8 cellular contexts compared by ENCODE assay signal in genomic region chr9:33025572-33026347, GRCh38. TPM values are rescaled to one million over a fixed set of nuclear protein-coding genes. Genes with fewer than 3 reads are reported as not detected.
DNase-seq lines count a peak whose midpoint lies in the region; FAIRE-seq and TF ChIP-seq lines count a peak whose summit lies in the region.

No MANE protein-coding gene starts in this region.

- H3F3A ChIP-seq in MM.1S (ENCODE audit: insufficient read depth, low read length), result no peaks in the 10 kb centered on the region

- in situ Hi-C loops in HAP-1 (cut with MboI; ENCODE audit: low sequenced_read_pairs), result no loop called here

- H3K9me3 ChIP-seq in HAP-1 (no peaks in the 10 kb centered on the region), MM.1S (replicated peaks; ENCODE audit: insufficient read depth, low read length) (no peaks in the 10 kb centered on the region), sigmoid colon (no peaks in the 10 kb centered on the region)

- peak overlapping the region; percentile 98 for H3K9ac ChIP-seq in MM.1S (ENCODE audit: low read length)

- H2AFZ ChIP-seq in MM.1S (ENCODE audit: low read length), result 0 out of 2 replicates have a peak overlapping the region, but pooled peaks have one; percentile 37

- intact Hi-C loops in sigmoid colon (cut with DNase I), result loop anchor here (1.0 to 5.0 kb wide), 2 partner anchors 24 to 52 kb away; partner anchors contain the start of genes APTX and SMU1

- peaks cover 88% of the 10 kb centered on the region for H3K79me2 ChIP-seq in MM.1S (ENCODE audit: low read length)

- H3K4me1 ChIP-seq in HAP-1, result peaks cover 23% of the 10 kb centered on the region
- H3K4me1 ChIP-seq in MM.1S (ENCODE audit: low read length), result peaks cover 30% of the 10 kb centered on the region
- H3K4me1 ChIP-seq in sigmoid colon, result peaks cover 0 to 54% (median 51%) of the 10 kb centered on the region in 4 donors

- FAIRE-seq in D721Med (lab: Jason Lieb, UNC), result no peak

- 1 to 4% methylated on average over 36 of the region's 36 CpGs for WGBS in sigmoid colon, 2 donors

- peaks cover 40% of the 10 kb centered on the region for H4K20me1 ChIP-seq in MM.1S (ENCODE audit: insufficient read depth, low read length)

- TF ChIP-seq EP300 in sigmoid colon (IDR thresholded peaks at IDR 0.05), result no peak

- H3K9me2 ChIP-seq in MM.1S (replicated peaks; ENCODE audit: insufficient read depth, low read length), result no peaks in the 10 kb centered on the region

- TF ChIP-seq CTCF in MM.1S (IDR thresholded peaks at IDR 0.05; ENCODE audit: low read length) (no peak), sigmoid colon (IDR thresholded peaks at IDR 0.05) (no peak), D721Med (IDR thresholded peaks at IDR 0.05; ENCODE audit: insufficient read depth, missing control alignments) (no peak)

- no peaks in the 10 kb centered on the region for H3K27me3 ChIP-seq in HAP-1 (ENCODE audit: low read depth)
- H3K27me3 ChIP-seq in MM.1S (replicated peaks; ENCODE audit: insufficient read depth, low read length), result no peaks in the 10 kb centered on the region
- H3K27me3 ChIP-seq in sigmoid colon, result no peaks in the 10 kb centered on the region

- peak; percentile 63 for DNase-seq in ELR (ENCODE audit: low read depth)
- peak; percentile 64 to 81 for DNase-seq in HAP-1 (ENCODE audit: low spot score in 2 of 2)
- peak; percentile 74 for DNase-seq in MM.1S
- peak; percentile 67 to 85 (median 77) for DNase-seq in T-helper 2 cell
- DNase-seq in amygdala (lab: John Stamatoyannopoulos, UW), result peak in 47 of 56 donors; percentile 31 to 92 (median 61)
- DNase-seq in hepatic stellate cell (ENCODE audit: low spot score), result peak; percentile 47
- DNase-seq in sigmoid colon, result peak; percentile 78
- DNase-seq in D721Med (ENCODE audit: insufficient read length, low spot score), result no peak

- H3K36me3 ChIP-seq in HAP-1 (replicated peaks), result peaks cover 52% of the 10 kb centered on the region
- H3K36me3 ChIP-seq in MM.1S (replicated peaks; ENCODE audit: insufficient read depth, low read length), result peaks cover 16% of the 10 kb centered on the region; the same call in 1 of the 2 replicates
- H3K36me3 ChIP-seq in sigmoid colon, result peaks cover 0 to 31% (median 10%) of the 10 kb centered on the region in 4 donors

- H3K27ac ChIP-seq in MM.1S (ENCODE audit: low read length), result peak overlapping the region; percentile 93
- H3K27ac ChIP-seq in sigmoid colon, result peak overlapping the region; percentile 98 to 100 (median 99)

- TF ChIP-seq POLR2A in sigmoid colon (IDR thresholded peaks at IDR 0.05), result no peak

- H3K4me2 ChIP-seq in MM.1S (ENCODE audit: low read depth, low read length), result peak overlapping the region; percentile 70

- H3K4me3 ChIP-seq in HAP-1 (peak overlapping the region; percentile 100), MM.1S (ENCODE audit: low read length) (peak overlapping the region; percentile 99), sigmoid colon (peak overlapping the region; percentile 97 to 100 (median 99))

RNA-seq across cellular contexts. Expression of gene DNAJA1, which starts 0.7 kb away (rescaled TPM):
- 100 to 1,000 TPM in 1 of 4 donors, 10 to 100 TPM in 3; 49.0 to 102 (median 76.6) TPM for total RNA-seq in sigmoid colon
- 10 to 100 TPM; 59.5 to 94.6 (median 71.1) TPM for polyA plus RNA-seq in sigmoid colon

RNA-seq across cellular contexts. Expression of gene APTX, which starts 24.3 kb away (rescaled TPM):
- 10 to 100 TPM; 11.4 to 27.1 (median 18.0) TPM for total RNA-seq in sigmoid colon
- 10 to 100 TPM; 21.6 to 32.3 (median 24.7) TPM for polyA plus RNA-seq in sigmoid colon

RNA-seq across cellular contexts. Expression of gene SMU1, which starts 50.7 kb away (rescaled TPM):
- 10 to 100 TPM; 15.0 to 22.3 (median 20.1) TPM for total RNA-seq in sigmoid colon
- polyA plus RNA-seq in sigmoid colon, result 10 to 100 TPM in 2 of 3 donors, 1 to 10 TPM in 1; 8.4 to 11.9 (median 10.4) TPM
